16 cellular contexts compared by ENCODE assay signal in genomic region chr2:153230977-153231376, GRCh38.
"Had no signal": no experiment of that assay in that cellular context is flagged by ENCODE, and none has a peak within 500 bp of the region (broad histone marks: within the 10 kb centered on the region; RNA-seq: fewer than 3 reads in every experiment).

No MANE protein-coding gene starts in this region.

- DNase-seq: activated B cell treated with CpG ODN at 0.5 μM for 24 hours; activated CD4-positive, alpha-beta T cell treated with anti-CD3 and anti-CD28 coated beads, Interleukin-2, amount 10 ng/mL, durations not matched to agents 24 days and 14 days; activated CD8-positive, alpha-beta memory T cell treated with anti-CD3 and anti-CD28 coated beads for 24 hours; activated naive CD4-positive, alpha-beta T cell treated with anti-CD3 and anti-CD28 coated beads, Interleukin-2, amount 10 ng/mL, durations not matched to agents 7 days and 5 days; adrenal gland; caudate nucleus; colonic mucosa; gastrocnemius medialis; left ventricle myocardium superior; mesendoderm; pancreas; stimulated activated CD4-positive, alpha-beta T cell treated with anti-CD3 and anti-CD28 coated beads, Interleukin-12 subunit alpha, Interleukin-12 subunit beta, amount 100 ng/mL, for 4 hours; stimulated activated naive CD4-positive, alpha-beta T cell treated with Interleukin-2 at 50 U/mL for 16 hours had no signal

- ATAC-seq: gastrocnemius medialis, left ventricle myocardium superior, pancreas had no signal

- H3K4me3 Mint-ChIP-seq: activated B cell treated with CpG ODN at 0.5 μM for 24 hours; activated CD4-positive, alpha-beta T cell treated with anti-CD3 and anti-CD28 coated beads, Interleukin-2, amount 10 ng/mL, durations not matched to agents 24 days and 14 days; activated naive CD4-positive, alpha-beta T cell treated with anti-CD3 and anti-CD28 coated beads, Interleukin-2, amount 10 ng/mL, durations not matched to agents 7 days and 5 days; type B pancreatic cell had no signal

- FAIRE-seq: endothelial cell of umbilical vein, keratinocyte, pancreas had no signal

- H3K27me3 Mint-ChIP-seq: activated B cell treated with CpG ODN at 0.5 μM for 24 hours; activated CD4-positive, alpha-beta T cell treated with anti-CD3 and anti-CD28 coated beads, Interleukin-2, amount 10 ng/mL, durations not matched to agents 24 days and 14 days; activated naive CD4-positive, alpha-beta T cell treated with anti-CD3 and anti-CD28 coated beads, Interleukin-2, amount 10 ng/mL, durations not matched to agents 7 days and 5 days; type B pancreatic cell had no signal

- H3K36me3 Mint-ChIP-seq: activated naive CD4-positive, alpha-beta T cell treated with anti-CD3 and anti-CD28 coated beads, Interleukin-2, amount 10 ng/mL, durations not matched to agents 7 days and 5 days; type B pancreatic cell had no signal

- H3K9me3 Mint-ChIP-seq: activated naive CD4-positive, alpha-beta T cell treated with anti-CD3 and anti-CD28 coated beads, Interleukin-2, amount 10 ng/mL, durations not matched to agents 7 days and 5 days; type B pancreatic cell had no signal

- H3K27ac Mint-ChIP-seq: activated B cell treated with CpG ODN at 0.5 μM for 24 hours; activated CD4-positive, alpha-beta T cell treated with anti-CD3 and anti-CD28 coated beads, Interleukin-2, amount 10 ng/mL, durations not matched to agents 24 days and 14 days; activated naive CD4-positive, alpha-beta T cell treated with anti-CD3 and anti-CD28 coated beads, Interleukin-2, amount 10 ng/mL, durations not matched to agents 7 days and 5 days; type B pancreatic cell had no signal
